Comparison of ENCODE assay signal across 1 cellular context in genomic region chr7:47661051-47661714, GRCh38.
TF ChIP-seq lines count a peak whose summit lies in the region.

No MANE protein-coding gene starts in this region.

TF ChIP-seq in GM23338, 12 proteins besides CTCF, POLR2A, EP300 and RAD21 (continued from another document):
- no peak for TF ChIP-seq STAT1 (IDR thresholded peaks at IDR 0.05; ENCODE audit: unreplicated experiment)
- no peak for TF ChIP-seq EZH2 (IDR thresholded peaks at IDR 0.05; ENCODE audit: low read depth, unreplicated experiment)
- TF ChIP-seq CREB1 (CRISPR knock-in tag; IDR thresholded peaks at IDR 0.05; ENCODE audit: low read depth): no peak
- TF ChIP-seq POLR2AphosphoS5 (IDR thresholded peaks at IDR 0.05; ENCODE audit: low read depth): no peak
- TF ChIP-seq, protein P1, sequence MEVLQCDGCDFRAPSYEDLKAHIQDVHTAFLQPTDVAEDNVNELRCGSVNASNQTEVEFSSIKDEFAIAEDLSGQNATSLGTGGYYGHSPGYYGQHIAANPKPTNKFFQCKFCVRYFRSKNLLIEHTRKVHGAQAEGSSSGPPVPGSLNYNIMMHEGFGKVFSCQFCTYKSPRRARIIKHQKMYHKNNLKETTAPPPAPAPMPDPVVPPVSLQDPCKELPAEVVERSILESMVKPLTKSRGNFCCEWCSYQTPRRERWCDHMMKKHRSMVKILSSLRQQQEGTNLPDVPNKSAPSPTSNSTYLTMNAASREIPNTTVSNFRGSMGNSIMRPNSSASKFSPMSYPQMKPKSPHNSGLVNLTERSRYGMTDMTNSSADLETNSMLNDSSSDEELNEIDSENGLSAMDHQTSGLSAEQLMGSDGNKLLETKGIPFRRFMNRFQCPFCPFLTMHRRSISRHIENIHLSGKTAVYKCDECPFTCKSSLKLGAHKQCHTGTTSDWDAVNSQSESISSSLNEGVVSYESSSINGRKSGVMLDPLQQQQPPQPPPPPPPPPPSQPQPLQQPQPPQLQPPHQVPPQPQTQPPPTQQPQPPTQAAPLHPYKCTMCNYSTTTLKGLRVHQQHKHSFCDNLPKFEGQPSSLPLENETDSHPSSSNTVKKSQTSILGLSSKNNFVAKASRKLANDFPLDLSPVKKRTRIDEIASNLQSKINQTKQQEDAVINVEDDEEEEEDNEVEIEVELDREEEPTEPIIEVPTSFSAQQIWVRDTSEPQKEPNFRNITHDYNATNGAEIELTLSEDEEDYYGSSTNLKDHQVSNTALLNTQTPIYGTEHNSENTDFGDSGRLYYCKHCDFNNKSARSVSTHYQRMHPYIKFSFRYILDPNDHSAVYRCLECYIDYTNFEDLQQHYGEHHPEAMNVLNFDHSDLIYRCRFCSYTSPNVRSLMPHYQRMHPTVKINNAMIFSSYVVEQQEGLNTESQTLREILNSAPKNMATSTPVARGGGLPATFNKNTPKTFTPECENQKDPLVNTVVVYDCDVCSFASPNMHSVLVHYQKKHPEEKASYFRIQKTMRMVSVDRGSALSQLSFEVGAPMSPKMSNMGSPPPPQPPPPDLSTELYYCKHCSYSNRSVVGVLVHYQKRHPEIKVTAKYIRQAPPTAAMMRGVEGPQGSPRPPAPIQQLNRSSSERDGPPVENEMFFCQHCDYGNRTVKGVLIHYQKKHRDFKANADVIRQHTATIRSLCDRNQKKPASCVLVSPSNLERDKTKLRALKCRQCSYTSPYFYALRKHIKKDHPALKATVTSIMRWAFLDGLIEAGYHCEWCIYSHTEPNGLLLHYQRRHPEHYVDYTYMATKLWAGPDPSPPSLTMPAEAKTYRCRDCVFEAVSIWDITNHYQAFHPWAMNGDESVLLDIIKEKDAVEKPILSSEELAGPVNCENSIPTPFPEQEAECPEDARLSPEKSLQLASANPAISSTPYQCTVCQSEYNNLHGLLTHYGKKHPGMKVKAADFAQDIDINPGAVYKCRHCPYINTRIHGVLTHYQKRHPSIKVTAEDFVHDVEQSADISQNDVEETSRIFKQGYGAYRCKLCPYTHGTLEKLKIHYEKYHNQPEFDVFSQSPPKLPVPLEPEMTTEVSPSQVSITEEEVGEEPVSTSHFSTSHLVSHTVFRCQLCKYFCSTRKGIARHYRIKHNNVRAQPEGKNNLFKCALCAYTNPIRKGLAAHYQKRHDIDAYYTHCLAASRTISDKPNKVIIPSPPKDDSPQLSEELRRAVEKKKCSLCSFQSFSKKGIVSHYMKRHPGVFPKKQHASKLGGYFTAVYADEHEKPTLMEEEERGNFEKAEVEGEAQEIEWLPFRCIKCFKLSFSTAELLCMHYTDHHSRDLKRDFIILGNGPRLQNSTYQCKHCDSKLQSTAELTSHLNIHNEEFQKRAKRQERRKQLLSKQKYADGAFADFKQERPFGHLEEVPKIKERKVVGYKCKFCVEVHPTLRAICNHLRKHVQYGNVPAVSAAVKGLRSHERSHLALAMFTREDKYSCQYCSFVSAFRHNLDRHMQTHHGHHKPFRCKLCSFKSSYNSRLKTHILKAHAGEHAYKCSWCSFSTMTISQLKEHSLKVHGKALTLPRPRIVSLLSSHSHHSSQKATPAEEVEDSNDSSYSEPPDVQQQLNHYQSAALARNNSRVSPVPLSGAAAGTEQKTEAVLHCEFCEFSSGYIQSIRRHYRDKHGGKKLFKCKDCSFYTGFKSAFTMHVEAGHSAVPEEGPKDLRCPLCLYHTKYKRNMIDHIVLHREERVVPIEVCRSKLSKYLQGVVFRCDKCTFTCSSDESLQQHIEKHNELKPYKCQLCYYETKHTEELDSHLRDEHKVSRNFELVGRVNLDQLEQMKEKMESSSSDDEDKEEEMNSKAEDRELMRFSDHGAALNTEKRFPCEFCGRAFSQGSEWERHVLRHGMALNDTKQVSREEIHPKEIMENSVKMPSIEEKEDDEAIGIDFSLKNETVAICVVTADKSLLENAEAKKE (CRISPR knock-in tag; IDR thresholded peaks at IDR 0.05): no peak
- no peak for TF ChIP-seq JUNB (IDR thresholded peaks at IDR 0.05; ENCODE audit: unreplicated experiment)
- no peak for TF ChIP-seq EZH2phosphoT487 (IDR thresholded peaks at IDR 0.05; ENCODE audit: unreplicated experiment)
- TF ChIP-seq NANOG (IDR thresholded peaks at IDR 0.05; ENCODE audit: borderline replicate concordance): no peak
